8 cellular contexts compared by ENCODE assay signal in the genomic region with DNA sequence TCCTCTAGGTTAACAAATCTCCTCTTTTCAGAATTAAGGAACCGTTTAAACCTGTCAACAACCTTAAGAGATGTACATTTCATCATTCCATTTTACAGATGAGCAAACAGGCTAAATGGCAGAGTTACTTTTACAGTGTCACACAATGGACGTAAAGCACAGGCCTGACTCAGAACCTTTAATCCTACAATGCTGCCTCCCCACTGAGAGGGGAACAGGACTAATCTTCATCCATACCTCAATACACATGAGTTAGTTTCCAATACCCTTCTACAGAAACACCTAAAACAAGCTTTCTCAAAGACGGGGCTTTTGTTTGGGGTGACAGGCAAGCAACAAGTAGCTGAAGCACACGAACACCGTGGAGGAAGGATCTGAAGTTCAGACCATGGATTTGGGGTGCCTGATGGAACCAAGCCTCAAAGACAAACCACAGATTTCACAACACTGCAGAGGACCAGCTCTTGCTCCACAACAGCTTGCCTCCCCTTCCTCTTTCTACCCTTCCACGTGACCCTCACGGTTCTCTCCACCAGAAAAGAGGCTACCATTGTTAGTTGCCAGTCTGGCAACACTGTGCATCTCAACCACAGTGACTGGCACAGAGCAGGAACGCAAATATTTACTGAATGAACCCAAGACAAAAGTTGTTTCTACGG. TPM values are rescaled to one million over a fixed set of nuclear protein-coding genes. Genes with fewer than 3 reads are reported as not detected.
DNase-seq lines count a peak whose midpoint lies in the region; ATAC-seq, FAIRE-seq and TF ChIP-seq lines count a peak whose summit lies in the region.

No MANE protein-coding gene starts in this region.

- peaks cover 3% of the 10 kb centered on the region for H3K27me3 Mint-ChIP-seq in activated naive CD4-positive, alpha-beta T cell treated with anti-CD3 and anti-CD28 coated beads for 36 hours (ENCODE audit: low read depth)

- peaks cover 5% of the 10 kb centered on the region for H3K9me3 ChIP-seq in adipocyte (ENCODE audit: control insufficient read depth, low read length)
- H3K9me3 ChIP-seq in iPS-20b (ENCODE audit: insufficient read depth, low read depth, low read length), result peaks cover 9% of the 10 kb centered on the region
- no peaks in the 10 kb centered on the region for H3K9me3 ChIP-seq in small intestine (ENCODE audit: control insufficient read depth, low read depth)

- 35 to 52% (median 41%) methylated on average over 9 of the region's 9 CpGs for WGBS in small intestine, 3 donors

- H3K4me1 Mint-ChIP-seq in activated naive CD4-positive, alpha-beta T cell treated with anti-CD3 and anti-CD28 coated beads for 36 hours (ENCODE audit: low read depth), result peaks cover 23% of the 10 kb centered on the region

- peak overlapping the region; percentile 75 for H3K4me3 Mint-ChIP-seq in activated naive CD4-positive, alpha-beta T cell treated with anti-CD3 and anti-CD28 coated beads for 36 hours

- TF ChIP-seq CTCF in GM13977 (IDR thresholded peaks at IDR 0.05; ENCODE audit: extremely low read depth, insufficient read depth, missing control alignments), result no peak

- H3K4me1 ChIP-seq in adipocyte (ENCODE audit: control insufficient read depth, insufficient read depth, low read length) (peaks cover 13% of the 10 kb centered on the region), iPS-20b (ENCODE audit: insufficient read depth, low read length) (peaks cover 32% of the 10 kb centered on the region), small intestine (ENCODE audit: control insufficient read depth in 2 of 2, insufficient read depth in 1 of 2, low read depth in 1 of 2, low read length in 1 of 2) (peaks cover 0 to 6% of the 10 kb centered on the region in 2 donors)

- H3K36me3 Mint-ChIP-seq in activated naive CD4-positive, alpha-beta T cell treated with anti-CD3 and anti-CD28 coated beads for 36 hours (ENCODE audit: low read depth), result peaks cover 3% of the 10 kb centered on the region

- no peaks in the 10 kb centered on the region for H3K36me3 ChIP-seq in adipocyte (ENCODE audit: control insufficient read depth, insufficient read depth, low read length, severe bottlenecking)
- no peaks in the 10 kb centered on the region for H3K36me3 ChIP-seq in iPS-20b (ENCODE audit: insufficient read depth, low read depth, low read length)
- no peaks in the 10 kb centered on the region for H3K36me3 ChIP-seq in small intestine (ENCODE audit: control insufficient read depth in 2 of 2, insufficient read depth in 2 of 2, low read length in 2 of 2)

- no peak for DNase-seq in activated naive CD4-positive, alpha-beta T cell treated with anti-CD3 and anti-CD28 coated beads for 36 hours
- no peak for DNase-seq in activated naive CD4-positive, alpha-beta T cell (lab: John Stamatoyannopoulos, UW)
- DNase-seq in adipocyte (ENCODE audit: low read depth), result peak; percentile 67
- DNase-seq in small intestine, result peak; percentile 19
- no peak for DNase-seq in DMS53 treated with DMSO at 0.1 percent for 48 hours (lab: John Stamatoyannopoulos, UW; ENCODE audit: unreplicated experiment)
- no peak for DNase-seq in GM13977 (ENCODE audit: low spot score)

- H3K9ac ChIP-seq in adipocyte (ENCODE audit: low read length) (peak overlapping the region; percentile 91), iPS-20b (ENCODE audit: low read depth, low read length) (peak overlapping the region; percentile 83; the same call in 1 of the 2 replicates)

- intact Hi-C loops in activated naive CD4-positive, alpha-beta T cell treated with anti-CD3 and anti-CD28 coated beads for 36 hours (cut with micrococcal nuclease), result loop anchor here (2.0 to 10.0 kb wide), 6 partner anchors 21 to 925 kb away; partner anchors contain the start of genes CANX, RUFY1 and TBC1D9B

- H3K27me3 ChIP-seq in adipocyte (replicated peaks; ENCODE audit: control insufficient read depth, insufficient read depth, low read length) (no peaks in the 10 kb centered on the region), iPS-20b (ENCODE audit: insufficient read depth, low read length) (peaks cover 45% of the 10 kb centered on the region), small intestine (ENCODE audit: control insufficient read depth in 2 of 2, insufficient read depth in 2 of 2, low read length in 2 of 2) (no peaks in the 10 kb centered on the region)

- peak overlapping the region; percentile 86 for H3K4me3 ChIP-seq in adipocyte (ENCODE audit: low read length)
- peak overlapping the region; percentile 86 for H3K4me3 ChIP-seq in iPS-20b (ENCODE audit: low read length)
- no peak overlapping the region for H3K4me3 ChIP-seq in small intestine (ENCODE audit: low read depth in 1 of 2, low read length in 2 of 2)

- peaks cover 4% of the 10 kb centered on the region for H3K9me3 Mint-ChIP-seq in activated naive CD4-positive, alpha-beta T cell treated with anti-CD3 and anti-CD28 coated beads for 36 hours

- no peak for FAIRE-seq in small intestine (lab: Jason Lieb, UNC)

- H3K27ac ChIP-seq in iPS-20b (ENCODE audit: low read length) (no peak overlapping the region), small intestine (ENCODE audit: low read depth in 1 of 2, low read length in 1 of 2) (peak overlapping the region in 1 of 2 donors; percentile 14)

- H3K27ac Mint-ChIP-seq in activated naive CD4-positive, alpha-beta T cell treated with anti-CD3 and anti-CD28 coated beads for 36 hours, result no peak overlapping the region

- ATAC-seq in HG03139 (IDR thresholded peaks at IDR 0.05; ENCODE audit: unreplicated experiment), result no peak

- CTCF ChIA-PET in activated naive CD4-positive, alpha-beta T cell treated with anti-CD3 and anti-CD28 coated beads for 36 hours (lab: Charles Lee), result interaction anchor here (1.2 to 2.1 kb wide), 2 partner anchors 11 to 22 kb away, joined by 3 to 8 read pairs; no protein-coding TSS in a partner anchor

- in situ Hi-C loops in GM13977 (cut with MboI; ENCODE audit: low pct_unique_long_range_greater_than_20kb, low sequenced_read_pairs, unreplicated experiment), result no loop called here

RNA-seq across cellular contexts. Expression of gene RNF130, which starts 1.8 kb away (rescaled TPM):
- 10 to 100 TPM; 10.3 to 11.9 TPM for total RNA-seq in activated naive CD4-positive, alpha-beta T cell treated with anti-CD3 and anti-CD28 coated beads for 36 hours
- 10 to 100 TPM; 15.9 to 40.2 (median 34.6) TPM for polyA plus RNA-seq in small intestine

Comparison
In these comparisons a context has a peak if more than half of its experiments do, and no peak if none do; other contexts are left out.
1. DNase-seq: peak in adipocyte (single experiment) and small intestine (single experiment); none in activated naive CD4-positive, alpha-beta T cell treated with anti-CD3 and anti-CD28 coated beads for 36 hours (single experiment), activated naive CD4-positive, alpha-beta T cell (0 of 4), DMS53 treated with DMSO at 0.1 percent for 48 hours (single experiment) and GM13977 (single experiment).
2. H3K4me3 ChIP-seq: peak in adipocyte (single experiment) and iPS-20b (single experiment); none in small intestine (0 of 2).